In genomic region chr13:26221721-26222522, GRCh38 we compare ENCODE assay signal across 1 cellular context.
A peak's percentile ranks its signal among the peaks of the same experiment; 100 is the strongest.
TF ChIP-seq lines count a peak whose summit lies in the region.

Gene RNF6 (minus strand): TSS chr13:26222314. CDS start chr13:26219649, 2,665 bp downstream.

TF ChIP-seq in HepG2, 621 proteins besides CTCF, POLR2A, EP300 and RAD21 (continued from another document and continues in another):
- 0 out of 2 replicates have a peak, but pooled peaks have one; percentile 58 for TF ChIP-seq KIAA2018 (CRISPR knock-in tag; IDR thresholded peaks at IDR 0.05; ENCODE audit: borderline replicate concordance)
- peak; percentile 54; the same call in 1 of the 2 replicates for TF ChIP-seq THAP9 (CRISPR knock-in tag; IDR thresholded peaks at IDR 0.05; ENCODE audit: borderline replicate concordance)
- 0 out of 2 replicates have a peak, but pooled peaks have one; percentile 27 for TF ChIP-seq ZNF484 (CRISPR knock-in tag; IDR thresholded peaks at IDR 0.05; ENCODE audit: borderline replicate concordance, low read depth)
- peak; percentile 80 for TF ChIP-seq ZNF142 (CRISPR knock-in tag; IDR thresholded peaks at IDR 0.05)
- peak; percentile 42; the same call in 1 of the 2 replicates for TF ChIP-seq ZFP82 (CRISPR knock-in tag; IDR thresholded peaks at IDR 0.05; ENCODE audit: borderline replicate concordance)
- TF ChIP-seq ZGPAT (CRISPR knock-in tag; IDR thresholded peaks at IDR 0.05) = peak; percentile 90
- peak; percentile 72; the same call in 1 of the 2 replicates for TF ChIP-seq NR1H2 (CRISPR knock-in tag; IDR thresholded peaks at IDR 0.05; ENCODE audit: borderline replicate concordance, low read depth)
- TF ChIP-seq ISL2 (CRISPR knock-in tag; IDR thresholded peaks at IDR 0.05) = peak; percentile 63; the same call in 1 of the 2 replicates
- peak; percentile 95 for TF ChIP-seq ZNF275 (CRISPR knock-in tag; IDR thresholded peaks at IDR 0.05; ENCODE audit: borderline replicate concordance)
- peak; percentile 60; the same call in 1 of the 2 replicates for TF ChIP-seq ZSCAN12 (CRISPR knock-in tag; IDR thresholded peaks at IDR 0.05)
- no peak for TF ChIP-seq FOSL1 (CRISPR knock-in tag; IDR thresholded peaks at IDR 0.05; ENCODE audit: borderline replicate concordance)
- TF ChIP-seq ZNF317 (CRISPR knock-in tag; IDR thresholded peaks at IDR 0.05) = peak; percentile 84
- TF ChIP-seq ZNF749 (CRISPR knock-in tag; IDR thresholded peaks at IDR 0.05; ENCODE audit: borderline replicate concordance) = no peak
- peak; percentile 30; the same call in 1 of the 2 replicates for TF ChIP-seq ZSCAN9 (CRISPR knock-in tag; IDR thresholded peaks at IDR 0.05; ENCODE audit: borderline replicate concordance)
- peak; percentile 48; the same call in 1 of the 2 replicates for TF ChIP-seq WIZ (CRISPR knock-in tag; IDR thresholded peaks at IDR 0.05)
- TF ChIP-seq BCL3 (CRISPR knock-in tag; IDR thresholded peaks at IDR 0.05) = peak; percentile 76
- TF ChIP-seq HMG20B (CRISPR knock-in tag; conservative IDR thresholded peaks at IDR 0.05) = no peak
- TF ChIP-seq YEATS2 (CRISPR knock-in tag; IDR thresholded peaks at IDR 0.05; ENCODE audit: borderline replicate concordance) = peak; percentile 67
- peak; percentile 87 for TF ChIP-seq ZNF552 (CRISPR knock-in tag; IDR thresholded peaks at IDR 0.05; ENCODE audit: borderline replicate concordance)
